Comparison of ENCODE assay signal across 8 cellular contexts in the genomic region with DNA sequence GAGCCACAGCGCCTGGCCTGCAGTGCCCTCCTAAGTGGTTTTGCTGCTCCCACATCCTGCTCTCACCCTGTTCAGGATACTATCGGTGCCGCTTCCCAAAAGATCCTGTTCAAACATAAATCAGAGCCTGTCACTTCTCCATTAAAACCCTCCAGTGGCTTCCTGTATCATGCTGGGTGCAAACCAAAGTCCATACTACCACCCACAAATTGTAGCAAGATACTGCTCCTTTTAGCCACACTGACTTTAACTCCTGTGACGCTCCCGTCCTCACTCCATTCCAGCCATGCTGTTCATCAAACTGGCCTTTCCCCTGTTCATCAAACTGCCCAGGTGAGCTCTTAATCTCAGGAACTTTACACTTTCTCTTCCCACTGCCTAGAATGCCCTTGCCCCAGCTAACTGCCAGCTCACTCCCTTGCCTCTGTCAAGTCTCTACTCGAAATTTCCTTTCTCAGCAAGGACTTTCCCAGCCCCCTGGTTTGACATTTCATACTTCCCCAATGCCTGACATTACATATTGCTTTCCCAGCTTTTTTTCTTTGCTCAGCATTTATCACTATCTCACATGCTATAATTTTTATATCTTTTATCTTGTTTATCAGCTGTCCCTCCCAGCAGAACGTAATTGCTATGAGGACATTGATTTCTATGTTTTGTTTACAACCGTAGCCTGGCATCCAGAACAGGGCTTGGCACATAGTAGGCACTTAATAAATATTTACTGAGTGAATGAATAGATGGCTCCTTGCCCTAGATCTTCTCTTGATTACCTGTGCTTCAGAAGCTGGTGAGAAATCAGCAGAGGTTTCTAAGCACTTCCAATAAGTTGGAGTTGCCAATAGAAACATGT. TPM values are rescaled to one million over a fixed set of nuclear protein-coding genes. Genes with fewer than 3 reads are reported as not detected.
DNase-seq lines count a peak whose midpoint lies in the region; ATAC-seq, FAIRE-seq and TF ChIP-seq lines count a peak whose summit lies in the region.

No MANE protein-coding gene starts in this region.

- ATAC-seq in aorta (ENCODE audit: low FRiP score) = peak; percentile 9

- H3K9me3 Mint-ChIP-seq in activated naive CD4-positive, alpha-beta T cell treated with anti-CD3 and anti-CD28 coated beads for 36 hours = no peaks in the 10 kb centered on the region

- H3K4me3 ChIP-seq in bronchial epithelial cell (ENCODE audit: low read depth, low read length) (no peak overlapping the region), aorta (ENCODE audit: low read length in 2 of 2) (no peak overlapping the region)

- DNase-seq in NCI-H146 (lab: John Stamatoyannopoulos, UW) (peak; percentile 16), NCI-H146 treated with DMSO at 0.1 percent for 48 hours (lab: John Stamatoyannopoulos, UW; ENCODE audit: unreplicated experiment) (no peak), bronchial epithelial cell (ENCODE audit: low read depth) (peak; percentile 93), lung microvascular endothelial cell (ENCODE audit: low read depth in 2 of 2) (peak; percentile 45 to 66), aorta (no peak), Ammon's horn (ENCODE audit: low spot score) (no peak), frontal cortex (ENCODE audit: low spot score in 2 of 2) (no peak)
- no peak for DNase-seq in activated naive CD4-positive, alpha-beta T cell treated with anti-CD3 and anti-CD28 coated beads for 36 hours

- peaks cover 36% of the 10 kb centered on the region for H3K4me1 Mint-ChIP-seq in activated naive CD4-positive, alpha-beta T cell treated with anti-CD3 and anti-CD28 coated beads for 36 hours (ENCODE audit: low read depth)

- no peaks in the 10 kb centered on the region for H3K27me3 Mint-ChIP-seq in activated naive CD4-positive, alpha-beta T cell treated with anti-CD3 and anti-CD28 coated beads for 36 hours (ENCODE audit: low read depth)

- TF ChIP-seq CTCF in bronchial epithelial cell (IDR thresholded peaks at IDR 0.05; ENCODE audit: insufficient read depth, low read length, severe bottlenecking) = no peak

- WGBS in aorta, 2 donors = 51 to 57% methylated on average over 8 of the region's 8 CpGs

- no peaks in the 10 kb centered on the region for H3K36me3 ChIP-seq in bronchial epithelial cell (ENCODE audit: control insufficient read depth, insufficient read depth, low read length)
- no peaks in the 10 kb centered on the region for H3K36me3 ChIP-seq in aorta (ENCODE audit: control insufficient read depth in 1 of 2, insufficient read depth in 2 of 2, low read length in 1 of 2)

- H3K4me1 ChIP-seq in aorta (ENCODE audit: control insufficient read depth in 1 of 2, insufficient read depth in 2 of 2, low read length in 2 of 2) = peaks cover 0 to 1% of the 10 kb centered on the region in 2 donors

- CTCF ChIA-PET in activated naive CD4-positive, alpha-beta T cell treated with anti-CD3 and anti-CD28 coated beads for 36 hours (lab: Charles Lee) = no interaction called here

- H3K4me3 Mint-ChIP-seq in activated naive CD4-positive, alpha-beta T cell treated with anti-CD3 and anti-CD28 coated beads for 36 hours = no peak overlapping the region

- intact Hi-C loops in aorta (cut with DNase I) = no loop called here
- intact Hi-C loops in activated naive CD4-positive, alpha-beta T cell treated with anti-CD3 and anti-CD28 coated beads for 36 hours (cut with micrococcal nuclease) = no loop called here

- FAIRE-seq in bronchial epithelial cell (lab: Jason Lieb, UNC) (no peak), frontal cortex (lab: Jason Lieb, UNC) (no peak)

- H3K27me3 ChIP-seq in bronchial epithelial cell (ENCODE audit: control insufficient read depth, insufficient read depth, low read length) (no peaks in the 10 kb centered on the region), aorta (ENCODE audit: control insufficient read depth in 1 of 2, insufficient read depth in 2 of 2, low read length in 1 of 2) (no peaks in the 10 kb centered on the region)

- no peaks in the 10 kb centered on the region for H3K9me3 ChIP-seq in aorta (ENCODE audit: control insufficient read depth, low read length)

- H3K36me3 Mint-ChIP-seq in activated naive CD4-positive, alpha-beta T cell treated with anti-CD3 and anti-CD28 coated beads for 36 hours (ENCODE audit: low read depth) = no peaks in the 10 kb centered on the region

- H3K27ac Mint-ChIP-seq in activated naive CD4-positive, alpha-beta T cell treated with anti-CD3 and anti-CD28 coated beads for 36 hours = no peak overlapping the region

- peak overlapping the region in 1 of 2 donors; percentile 79 for H3K27ac ChIP-seq in aorta (ENCODE audit: low read depth in 1 of 2, low read length in 2 of 2)

RNA-seq across cellular contexts. Expression of a gene that starts 44.3 kb away (rescaled TPM):
- total RNA-seq in bronchial epithelial cell (40.6 and 52.4 TPM in 2 replicates), lung microvascular endothelial cell (57.5 and 65.4 TPM in 2 replicates), aorta (10 to 100 TPM; 36.3 to 62.1 TPM), frontal cortex (64.0 TPM)
- polyA plus RNA-seq in aorta = 10 to 100 TPM; 11.3 to 12.5 TPM
- 10 to 100 TPM in 1 of 2 experiments, 1 to 10 TPM in 1; 9.6 to 10.7 TPM for total RNA-seq in activated naive CD4-positive, alpha-beta T cell treated with anti-CD3 and anti-CD28 coated beads for 36 hours

Comparison
In these comparisons a context has a peak if more than half of its experiments do, and no peak if none do; other contexts are left out.
1. DNase-seq: peak in NCI-H146 (single experiment), bronchial epithelial cell (single experiment) and lung microvascular endothelial cell (2 of 2); none in NCI-H146 treated with DMSO at 0.1 percent for 48 hours (single experiment), aorta (0 of 2), activated naive CD4-positive, alpha-beta T cell treated with anti-CD3 and anti-CD28 coated beads for 36 hours (single experiment), Ammon's horn (single experiment) and frontal cortex (0 of 2).